1 cellular context compared by ENCODE assay signal in genomic region chr16:30658731-30659506, GRCh38.
A peak's percentile ranks its signal among the peaks of the same experiment; 100 is the strongest.
TF ChIP-seq lines count a peak whose summit lies in the region.

No MANE protein-coding gene starts in this region.

TF ChIP-seq in K562, 482 proteins besides CTCF, POLR2A, EP300 and RAD21 (continued from another document and continues in another):
- TF ChIP-seq AFF4 (CRISPR knock-in tag; IDR thresholded peaks at IDR 0.05) = peak; percentile 62; the same call in 1 of the 2 replicates
- peak; percentile 10 for TF ChIP-seq NEUROD1 (IDR thresholded peaks at IDR 0.05; ENCODE audit: borderline replicate concordance, low read depth, low read length, partially characterized antibody)
- TF ChIP-seq PTTG1 (tag; IDR thresholded peaks at IDR 0.05; ENCODE audit: low read depth) = no peak
- no peak for TF ChIP-seq ATF3 (IDR thresholded peaks at IDR 0.05)
- peak; percentile 54; the same call in 1 of the 2 replicates for TF ChIP-seq ATF3 (CRISPR knock-in tag; conservative IDR thresholded peaks at IDR 0.05)
- peak; percentile 92 for TF ChIP-seq ZFP91 (CRISPR knock-in tag; IDR thresholded peaks at IDR 0.05)
- TF ChIP-seq ZNF639 (CRISPR knock-in tag; conservative IDR thresholded peaks at IDR 0.05 in 1 of 2, IDR thresholded peaks at IDR 0.05 in 1 of 2) = peak in 1 of 2 experiments; percentile 95; a peak in 2 of 4 replicates
- peak; percentile 85 for TF ChIP-seq FOXM1 (IDR thresholded peaks at IDR 0.05; ENCODE audit: low read depth)
- no peak for TF ChIP-seq FOXM1 (CRISPR knock-in tag; IDR thresholded peaks at IDR 0.05; ENCODE audit: low read depth)
- TF ChIP-seq STAG1 (CRISPR knock-in tag; IDR thresholded peaks at IDR 0.05; ENCODE audit: borderline replicate concordance) = no peak
- TF ChIP-seq KLF13 (tag; IDR thresholded peaks at IDR 0.05; ENCODE audit: borderline replicate concordance, low read depth) = peak; percentile 45; the same call in 1 of the 2 replicates
- TF ChIP-seq RERE (CRISPR knock-in tag; IDR thresholded peaks at IDR 0.05; ENCODE audit: borderline replicate concordance) = no peak
- no peak for TF ChIP-seq E2F5 (CRISPR knock-in tag; IDR thresholded peaks at IDR 0.05)
- peak; percentile 87 for TF ChIP-seq SNIP1 (IDR thresholded peaks at IDR 0.05; ENCODE audit: low read depth)
- no peak for TF ChIP-seq ZC3H11A (IDR thresholded peaks at IDR 0.05; ENCODE audit: low read depth, low read length)
- TF ChIP-seq HES1 (IDR thresholded peaks at IDR 0.05; ENCODE audit: low read depth) = no peak
- TF ChIP-seq CBX3 (IDR thresholded peaks at IDR 0.05; ENCODE audit: borderline replicate concordance in 1 of 2, low read length in 2 of 2) = peak in 1 of 2 experiments; percentile 59; a peak in 1 of 3 replicates
- TF ChIP-seq TRIM28 (IDR thresholded peaks at IDR 0.05) = no peak
- TF ChIP-seq TFAP4 (CRISPR knock-in tag; IDR thresholded peaks at IDR 0.05; ENCODE audit: borderline replicate concordance) = peak; percentile 42; the same call in 1 of the 2 replicates
- TF ChIP-seq RBBP5 (IDR thresholded peaks at IDR 0.05; ENCODE audit: borderline replicate concordance, insufficient read depth, low read length, poor library complexity, severe bottlenecking) = peak; percentile 77
- TF ChIP-seq NR2F6 (CRISPR knock-in tag; IDR thresholded peaks at IDR 0.05) = no peak
- TF ChIP-seq SIN3B (IDR thresholded peaks at IDR 0.05; ENCODE audit: low read depth) = peak; percentile 72; the same call in 1 of the 2 replicates
- no peak for TF ChIP-seq SMAD2 (IDR thresholded peaks at IDR 0.05; ENCODE audit: low read depth, low read length)
- 0 out of 4 replicates have a peak, but pooled peaks of 1 of the 2 experiments have one; percentile 92 for TF ChIP-seq SRF (CRISPR knock-in tag; IDR thresholded peaks at IDR 0.05)
- peak in 1 of 2 experiments; percentile 4; a peak in 2 of 4 replicates for TF ChIP-seq MAZ (CRISPR knock-in tag; conservative IDR thresholded peaks at IDR 0.05 in 1 of 2, IDR thresholded peaks at IDR 0.05 in 1 of 2)
- TF ChIP-seq ZNF592 (IDR thresholded peaks at IDR 0.05) = peak; percentile 71
- TF ChIP-seq SPI1 (IDR thresholded peaks at IDR 0.05; ENCODE audit: borderline replicate concordance, low read depth, low read length) = peak; percentile 73; the same call in 1 of the 2 replicates
- TF ChIP-seq CTBP1 (IDR thresholded peaks at IDR 0.05; ENCODE audit: borderline replicate concordance) = peak; percentile 38
- peak; percentile 39 for TF ChIP-seq MEIS2 (IDR thresholded peaks at IDR 0.05; ENCODE audit: partially characterized antibody)
- TF ChIP-seq ZNF740 (CRISPR knock-in tag; IDR thresholded peaks at IDR 0.05) = no peak
- peak in 1 of 2 experiments; percentile 55; a peak in 1 of 4 replicates for TF ChIP-seq ZNF740 (tag; IDR thresholded peaks at IDR 0.05)
- TF ChIP-seq ZNF707 (CRISPR knock-in tag; conservative IDR thresholded peaks at IDR 0.05) = no peak
